In genomic region chr10:27252267-27253000, GRCh38 we compare ENCODE assay signal across 8 cellular contexts. TPM values are rescaled to one million over a fixed set of nuclear protein-coding genes. Genes with fewer than 3 reads are reported as not detected.
DNase-seq lines count a peak whose midpoint lies in the region; ATAC-seq and TF ChIP-seq lines count a peak whose summit lies in the region.

No MANE protein-coding gene starts in this region.

- no peaks in the 10 kb centered on the region for H3K79me2 ChIP-seq in smooth muscle cell (ENCODE audit: low read depth)

- H3K9me3 ChIP-seq in Peyer's patch (no peaks in the 10 kb centered on the region), right atrium auricular region (no peaks in the 10 kb centered on the region), smooth muscle cell (replicated peaks; ENCODE audit: low read depth) (no peaks in the 10 kb centered on the region)

- no peaks in the 10 kb centered on the region for H3K4me1 ChIP-seq in Peyer's patch
- peaks cover 0 to 4% of the 10 kb centered on the region in 2 donors for H3K4me1 ChIP-seq in right atrium auricular region
- H3K4me1 ChIP-seq in smooth muscle cell (ENCODE audit: low read depth), result no peaks in the 10 kb centered on the region

- H3K4me1 Mint-ChIP-seq in activated naive CD4-positive, alpha-beta T cell treated with anti-CD3 and anti-CD28 coated beads for 36 hours (ENCODE audit: low read depth), result peaks cover 10% of the 10 kb centered on the region

- peak overlapping the region; percentile 82 for H3K4me2 ChIP-seq in smooth muscle cell

- H3K36me3 Mint-ChIP-seq in activated naive CD4-positive, alpha-beta T cell treated with anti-CD3 and anti-CD28 coated beads for 36 hours (ENCODE audit: low read depth), result no peaks in the 10 kb centered on the region

- TF ChIP-seq CTCF in Peyer's patch (IDR thresholded peaks at IDR 0.05) (peak in 5 of 6 experiments; percentile 46 to 93 (median 58)), right atrium auricular region (IDR thresholded peaks at IDR 0.05) (peak; percentile 89 to 92), smooth muscle cell (IDR thresholded peaks at IDR 0.05; ENCODE audit: borderline replicate concordance, insufficient read depth, poor library complexity, severe bottlenecking) (peak; percentile 71)

- no peaks in the 10 kb centered on the region for H4K20me1 ChIP-seq in smooth muscle cell (ENCODE audit: low read depth)

- H3K36me3 ChIP-seq in Peyer's patch (no peaks in the 10 kb centered on the region), right atrium auricular region (no peaks in the 10 kb centered on the region), smooth muscle cell (ENCODE audit: low read depth) (no peaks in the 10 kb centered on the region)

- H3K9me3 Mint-ChIP-seq in activated naive CD4-positive, alpha-beta T cell treated with anti-CD3 and anti-CD28 coated beads for 36 hours, result peaks cover 7% of the 10 kb centered on the region

- H3K27ac ChIP-seq in Peyer's patch (peak overlapping the region; percentile 78 to 83 (median 81)), right atrium auricular region (peak overlapping the region; percentile 82 to 85), smooth muscle cell (ENCODE audit: low read depth) (no peak overlapping the region)

- H3K4me3 ChIP-seq in Peyer's patch, result peak overlapping the region; percentile 59 to 79 (median 74)
- H3K4me3 ChIP-seq in right atrium auricular region, result peak overlapping the region; percentile 62 to 69
- H3K4me3 ChIP-seq in smooth muscle cell, result peak overlapping the region; percentile 58

- peak overlapping the region; percentile 51 for H3K9ac ChIP-seq in smooth muscle cell (ENCODE audit: low read depth)

- DNase-seq in Peyer's patch (peak; percentile 83 to 92 (median 89)), right atrium auricular region (ENCODE audit: low spot score) (no peak), smooth muscle cell (lab: John Stamatoyannopoulos, UW; ENCODE audit: unreplicated experiment) (no peak), DMS114 treated with DMSO at 0.1 percent for 48 hours (lab: John Stamatoyannopoulos, UW; ENCODE audit: unreplicated experiment) (no peak), globus pallidus (ENCODE audit: low spot score) (no peak)
- DNase-seq in activated naive CD4-positive, alpha-beta T cell treated with anti-CD3 and anti-CD28 coated beads for 36 hours, result peak; percentile 80

- H3K27me3 Mint-ChIP-seq in activated naive CD4-positive, alpha-beta T cell treated with anti-CD3 and anti-CD28 coated beads for 36 hours (ENCODE audit: low read depth), result peaks cover 5% of the 10 kb centered on the region

- 26% methylated on average over 63 of the region's 63 CpGs for WGBS in smooth muscle cell (ENCODE audit: low lambda C conversion rate)

- CTCF ChIA-PET in activated naive CD4-positive, alpha-beta T cell treated with anti-CD3 and anti-CD28 coated beads for 36 hours (lab: Charles Lee), result interaction anchor here (0.6 to 1.5 kb wide), 3 partner anchors 9 to 35 kb away, joined by 3 to 12 read pairs (median 4); no protein-coding TSS in a partner anchor

- H3K27ac Mint-ChIP-seq in activated naive CD4-positive, alpha-beta T cell treated with anti-CD3 and anti-CD28 coated beads for 36 hours, result peak overlapping the region; percentile 78

- no peaks in the 10 kb centered on the region for H3F3A ChIP-seq in smooth muscle cell (ENCODE audit: low read depth)

- ATAC-seq in GM18508 (IDR thresholded peaks at IDR 0.05; ENCODE audit: insufficient read depth, unreplicated experiment) (peak; percentile 76), HG02938 (IDR thresholded peaks at IDR 0.05; ENCODE audit: unreplicated experiment) (peak; percentile 96)

- intact Hi-C loops in activated naive CD4-positive, alpha-beta T cell treated with anti-CD3 and anti-CD28 coated beads for 36 hours (cut with micrococcal nuclease), result loop anchor here (1.0 kb wide), 1 partner anchor 9 kb away; no protein-coding TSS in a partner anchor

- H3K4me3 Mint-ChIP-seq in activated naive CD4-positive, alpha-beta T cell treated with anti-CD3 and anti-CD28 coated beads for 36 hours, result peak overlapping the region; percentile 73

- TF ChIP-seq POLR2A in Peyer's patch (IDR thresholded peaks at IDR 0.05), result peak; percentile 20 to 40

- H3K27me3 ChIP-seq in Peyer's patch (no peaks in the 10 kb centered on the region), right atrium auricular region (no peaks in the 10 kb centered on the region), smooth muscle cell (ENCODE audit: low read depth) (peaks cover 6% of the 10 kb centered on the region)

- peak overlapping the region; percentile 92 for H2AFZ ChIP-seq in smooth muscle cell (ENCODE audit: low read depth)

RNA-seq across cellular contexts. Expression of gene ACBD5, which starts 11.8 kb away (rescaled TPM):
- 10 to 100 TPM; 31.6 to 53.9 (median 39.1) TPM for total RNA-seq in Peyer's patch
- total RNA-seq in activated naive CD4-positive, alpha-beta T cell treated with anti-CD3 and anti-CD28 coated beads for 36 hours, result 10 to 100 TPM in 1 of 2 experiments, 1 to 10 TPM in 1; 8.7 to 10.4 TPM
- 10 to 100 TPM; 24.9 to 36.9 TPM for total RNA-seq in right atrium auricular region
- 18.7 and 25.6 TPM in 2 replicates for total RNA-seq in smooth muscle cell
- polyA plus RNA-seq in smooth muscle cell, result 12.5 and 14.7 TPM in 2 replicates

Comparison
In these comparisons a context has a peak if more than half of its experiments do, and no peak if none do; other contexts are left out.
1. DNase-seq: peak in Peyer's patch (3 of 3) and activated naive CD4-positive, alpha-beta T cell treated with anti-CD3 and anti-CD28 coated beads for 36 hours (single experiment); none in right atrium auricular region (single experiment), smooth muscle cell (single experiment), DMS114 treated with DMSO at 0.1 percent for 48 hours (single experiment) and globus pallidus (single experiment).
2. Peak in every context shown above with its lines, with median percentiles within 50 percentile points of each other: H3K4me3 ChIP-seq and CTCF ChIP-seq.